In the genomic region with DNA sequence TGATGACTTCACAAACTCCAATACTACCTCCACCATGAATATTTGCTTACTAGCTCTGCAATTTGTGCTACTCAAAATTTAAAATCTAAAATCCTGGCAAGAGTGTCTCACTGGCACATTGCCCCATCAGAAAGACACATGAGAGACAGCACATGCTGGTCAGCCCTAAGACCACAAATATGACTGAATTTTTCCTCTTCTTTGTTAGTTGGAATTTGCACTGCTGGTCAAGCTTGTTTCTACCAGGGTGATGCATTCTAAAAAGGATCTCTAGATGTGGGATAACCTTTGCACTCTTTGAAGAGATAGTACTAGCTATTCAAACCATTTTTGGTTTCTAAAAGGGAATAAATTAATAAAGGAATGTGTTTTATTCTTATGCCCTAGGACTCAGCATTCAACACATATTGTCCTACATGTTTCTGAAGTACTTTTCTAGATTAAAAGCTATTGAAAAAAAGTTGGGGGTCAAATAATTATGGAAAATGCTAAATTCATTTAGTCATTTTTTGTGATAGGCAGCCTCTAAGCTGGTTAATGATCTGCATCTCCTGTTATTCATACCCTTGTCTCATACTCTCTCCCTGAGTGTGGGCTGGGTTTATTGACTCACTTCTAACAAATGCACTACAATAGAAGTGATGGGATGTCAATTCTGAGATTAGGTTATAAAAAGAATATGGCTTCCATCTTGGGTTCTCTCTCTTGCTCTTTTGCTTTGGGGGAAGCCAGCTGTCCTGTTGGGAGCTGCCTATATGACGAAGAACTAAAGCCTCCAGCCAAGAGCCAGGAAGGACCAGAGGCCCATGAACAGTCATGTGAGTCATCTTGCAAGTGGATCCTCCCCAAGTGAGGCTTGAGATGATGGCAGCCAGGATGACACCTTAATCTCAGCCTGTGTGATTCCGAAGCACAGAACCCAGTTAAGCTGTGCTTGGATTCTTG, we compare ENCODE assay signal across 1 cellular context.
TF ChIP-seq lines count a peak whose summit lies in the region.

No MANE protein-coding gene starts in this region.

TF ChIP-seq in GM23338, 12 proteins besides CTCF, POLR2A, EP300 and RAD21 (continued from another document):
- no peak for TF ChIP-seq ZNF462 (CRISPR knock-in tag; IDR thresholded peaks at IDR 0.05)
- no peak for TF ChIP-seq ZNF331 (CRISPR knock-in tag; IDR thresholded peaks at IDR 0.05; ENCODE audit: low read depth)
